In the genomic region with DNA sequence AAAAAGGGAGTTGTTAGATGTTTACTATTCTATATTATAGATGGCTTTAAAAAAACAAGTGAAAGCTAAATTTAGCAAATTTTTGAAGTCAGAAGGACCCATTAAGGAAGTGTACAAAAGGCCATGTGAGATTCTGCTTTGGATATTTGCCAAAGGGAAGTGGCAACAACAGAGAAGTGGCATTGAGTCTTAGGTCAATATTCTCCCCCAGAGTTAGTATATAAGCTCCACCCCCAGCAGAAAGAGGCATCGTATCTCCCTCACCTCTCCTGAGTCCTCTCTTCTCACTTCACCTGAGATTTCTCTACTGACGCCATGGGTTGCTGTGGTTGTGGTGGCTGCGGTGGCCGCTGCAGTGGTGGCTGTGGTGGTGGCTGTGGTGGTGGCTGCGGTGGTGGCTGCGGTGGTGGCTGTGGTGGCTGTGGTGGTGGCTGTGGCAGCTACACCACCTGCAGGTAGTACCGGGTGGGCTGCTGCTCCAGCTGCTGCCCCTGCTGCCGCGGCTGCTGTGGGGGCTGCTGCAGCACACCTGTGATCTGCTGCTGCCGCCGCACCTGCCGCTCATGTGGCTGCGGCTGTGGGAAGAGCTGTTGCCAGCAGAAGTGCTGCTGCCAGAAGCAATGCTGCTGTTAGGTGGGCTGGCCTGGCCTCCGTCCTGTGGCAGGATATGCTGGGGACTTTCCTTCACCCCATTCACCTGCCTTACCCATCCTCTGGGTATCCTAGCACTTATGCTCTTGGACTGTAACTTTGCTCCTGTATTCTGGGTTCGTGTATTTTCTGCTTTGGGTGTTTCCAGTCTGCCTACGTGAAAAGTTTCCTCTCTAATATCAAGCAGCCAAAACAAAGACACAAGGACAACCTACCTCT, we compare ENCODE assay signal across 11 cellular contexts. TPM values are rescaled to one million over a fixed set of nuclear protein-coding genes. Genes with fewer than 3 reads are reported as not detected.
DNase-seq lines count a peak whose midpoint lies in the region; ATAC-seq and TF ChIP-seq lines count a peak whose summit lies in the region.
"Had no signal": no experiment of that assay in that cellular context is flagged by ENCODE, and none has a peak within 500 bp of the region (broad histone marks: within the 10 kb centered on the region; RNA-seq: fewer than 3 reads in every experiment).

No MANE protein-coding gene starts in this region.

- H3K27me3 ChIP-seq in transverse colon = no peaks in the 10 kb centered on the region

- POLR2A ChIA-PET in MCF 10A (lab: Yijun Ruan, JAX) = interaction anchor here (0.7 kb wide), 2 partner anchors 161 to 623 kb away, joined by 3 to 4 read pairs; no protein-coding TSS in a partner anchor

- no peak for TF ChIP-seq POLR2A in transverse colon (IDR thresholded peaks at IDR 0.05)

- H3K4me3 ChIP-seq in transverse colon = no peak overlapping the region

- H3K9me3 Mint-ChIP-seq in MCF 10A (ENCODE audit: unreplicated experiment) = no peaks in the 10 kb centered on the region

- H3K36me3 Mint-ChIP-seq in MCF 10A (ENCODE audit: insufficient read depth, unreplicated experiment) = no peaks in the 10 kb centered on the region

- no peaks in the 10 kb centered on the region for H3K36me3 ChIP-seq in transverse colon

- no peak overlapping the region for H3K4me3 Mint-ChIP-seq in MCF 10A (ENCODE audit: unreplicated experiment)

- no peak overlapping the region for H3K27ac ChIP-seq in transverse colon

- no peak for TF ChIP-seq CTCF in transverse colon (IDR thresholded peaks at IDR 0.05)
- TF ChIP-seq CTCF in MCF 10A (IDR thresholded peaks at IDR 0.05; ENCODE audit: unreplicated experiment) = no peak

- no TSS peak for BruUV-seq in MCF 10A (replicated peaks; lab: Mats Ljungman, UMichigan)

- in situ Hi-C loops in transverse colon (cut with MboI; ENCODE audit: low pct_ligation_motif_present in 1 of 4, low pct_unique_long_range_greater_than_20kb in 1 of 4, low sequenced_read_pairs in 3 of 4) = no loop called here

- TF ChIP-seq EP300 in transverse colon (IDR thresholded peaks at IDR 0.05; ENCODE audit: low read depth) = no peak

- H3K4me1 Mint-ChIP-seq in MCF 10A (ENCODE audit: insufficient read depth, unreplicated experiment) = no peaks in the 10 kb centered on the region

- DNase-seq in SIG-M5 treated with dmso at 0.1 percent for 504 hours (lab: John Stamatoyannopoulos, UW; ENCODE audit: unreplicated experiment) (peak; percentile 83), SIG-M5 (lab: John Stamatoyannopoulos, UW) (no peak), SW480 (ENCODE audit: low spot score) (peak; percentile 10), transverse colon (no peak), MCF 10A (ENCODE audit: unreplicated experiment) (no peak)
- peak; percentile 35 for DNase-seq in stimulated activated CD8-positive, alpha-beta memory T cell treated with anti-CD3 and anti-CD28 coated beads, Interleukin-4, amount 100 ng/mL, for 48 hours
- DNase-seq: NCI-H1092 treated with DMSO at 0.1 percent for 48 hours had no signal

- no peak overlapping the region for H3K27ac Mint-ChIP-seq in MCF 10A (ENCODE audit: low read depth, unreplicated experiment)

- CTCF ChIA-PET in MCF 10A (lab: Yijun Ruan, JAX) = interaction anchor here (0.6 to 0.9 kb wide), 3 partner anchors 20 to 654 kb away, joined by 3 to 4 read pairs (median 3); no protein-coding TSS in a partner anchor

- peaks cover 0 to 3% (median 0%) of the 10 kb centered on the region in 4 donors for H3K4me1 ChIP-seq in transverse colon

- H3K27me3 Mint-ChIP-seq in MCF 10A (ENCODE audit: insufficient read depth, unreplicated experiment) = no peaks in the 10 kb centered on the region

- WGBS in transverse colon (ENCODE audit: low coverage in 1 of 2), 2 donors = 53 to 61% methylated on average over 4 to 14 of the region's 16 CpGs

- ATAC-seq in HG03108 (IDR thresholded peaks at IDR 0.05; ENCODE audit: unreplicated experiment) (peak; percentile 62), GM18520 (IDR thresholded peaks at IDR 0.05; ENCODE audit: unreplicated experiment) (no peak)

- intact Hi-C loops in transverse colon (cut with DNase I; ENCODE audit: low total_unique reads) (no loop called here), MCF 10A (cut with micrococcal nuclease) (no loop called here)

- no peaks in the 10 kb centered on the region for H3K9me3 ChIP-seq in transverse colon

RNA-seq across cellular contexts. Expression of a gene that starts 5.9 kb away (rescaled TPM):
- total RNA-seq in transverse colon = not detected
- not detected in 2 replicates for total RNA-seq in MCF 10A (2022)
- total RNA-seq: A673, liver had no signal

RNA-seq across cellular contexts. Expression of a gene that starts 8.6 kb away (rescaled TPM):
- total RNA-seq in transverse colon (not detected), MCF 10A (2022) (not detected in 2 replicates)
- total RNA-seq: A673, liver had no signal

RNA-seq across cellular contexts. Expression of a gene that starts 10.0 kb away (rescaled TPM):
- total RNA-seq in transverse colon (not detected), MCF 10A (2022) (not detected in 2 replicates)
- total RNA-seq: A673, liver had no signal

RNA-seq across cellular contexts. Expression of a gene that starts 57.9 kb away (rescaled TPM):
- total RNA-seq in transverse colon (not detected), MCF 10A (2022) (not detected in 2 replicates)
- total RNA-seq: A673, liver had no signal

Comparison
In these comparisons a context has a peak if more than half of its experiments do, and no peak if none do; other contexts are left out.
1. DNase-seq: peak in SIG-M5 treated with dmso at 0.1 percent for 504 hours (single experiment), SW480 (single experiment) and stimulated activated CD8-positive, alpha-beta memory T cell treated with anti-CD3 and anti-CD28 coated beads, Interleukin-4, amount 100 ng/mL, for 48 hours (single experiment); none in SIG-M5 (single experiment), transverse colon (single experiment) and MCF 10A (single experiment).